In genomic region chr3:138328341-138328740, GRCh38 we compare ENCODE assay signal across 9 cellular contexts. TPM values are rescaled to one million over a fixed set of nuclear protein-coding genes. Genes with fewer than 3 reads are reported as not detected.
DNase-seq lines count a peak whose midpoint lies in the region; ATAC-seq and TF ChIP-seq lines count a peak whose summit lies in the region.
"Had no signal": no experiment of that assay in that cellular context is flagged by ENCODE, and none has a peak within 500 bp of the region (broad histone marks: within the 10 kb centered on the region; RNA-seq: fewer than 3 reads in every experiment).

No MANE protein-coding gene starts in this region.

- H3K4me3 ChIP-seq in AG10803 (ENCODE audit: low read length) = no peak overlapping the region

- ATAC-seq in foreskin keratinocyte = no peak
- no peak for ATAC-seq in HG02870 (IDR thresholded peaks at IDR 0.05; ENCODE audit: unreplicated experiment)
- no peak for ATAC-seq in GM19455 (IDR thresholded peaks at IDR 0.05; ENCODE audit: unreplicated experiment)
- ATAC-seq in GM21717 (IDR thresholded peaks at IDR 0.05; ENCODE audit: unreplicated experiment) = no peak
- ATAC-seq in GM21381 (IDR thresholded peaks at IDR 0.05; ENCODE audit: unreplicated experiment) = no peak

- TF ChIP-seq CTCF in AG10803 (conservative IDR thresholded peaks at IDR 0.05; ENCODE audit: low read length) (peak; percentile 54), GM10266 (IDR thresholded peaks at IDR 0.05; ENCODE audit: control insufficient read depth, insufficient read depth, low read depth, missing control alignments) (no peak), foreskin keratinocyte (conservative IDR thresholded peaks at IDR 0.05) (peak; percentile 51)

- DNase-seq in AG10803 (ENCODE audit: low read depth) (peak; percentile 82), GM10266 (ENCODE audit: extremely low spot score) (peak; percentile 27), SKM-1 treated with dmso at 0.1 percent for 144 hours (lab: John Stamatoyannopoulos, UW; ENCODE audit: unreplicated experiment) (peak; percentile 28), foreskin keratinocyte (peak in 1 of 2 donors; percentile 57)

- H3K4me1 ChIP-seq in foreskin keratinocyte = peaks cover 31% of the 10 kb centered on the region

- H3K27me3 ChIP-seq in foreskin keratinocyte = no peaks in the 10 kb centered on the region

- H3K27ac ChIP-seq in foreskin keratinocyte = peak overlapping the region; percentile 3

RNA-seq across cellular contexts. Expression of gene NME9, which starts 1.3 kb away (rescaled TPM):
- not detected in 2 replicates for total RNA-seq in foreskin keratinocyte
- polyA plus RNA-seq in foreskin keratinocyte = not detected in 2 replicates
- total RNA-seq: bronchial epithelial cell had no signal

RNA-seq across cellular contexts. Expression of gene MRAS, which starts 20.0 kb away (rescaled TPM):
- total RNA-seq in foreskin keratinocyte = 2.9 and 6.3 TPM in 2 replicates
- polyA plus RNA-seq in foreskin keratinocyte = 1.4 and 2.4 TPM in 2 replicates
